37 cellular contexts compared by ENCODE assay signal in the genomic region with DNA sequence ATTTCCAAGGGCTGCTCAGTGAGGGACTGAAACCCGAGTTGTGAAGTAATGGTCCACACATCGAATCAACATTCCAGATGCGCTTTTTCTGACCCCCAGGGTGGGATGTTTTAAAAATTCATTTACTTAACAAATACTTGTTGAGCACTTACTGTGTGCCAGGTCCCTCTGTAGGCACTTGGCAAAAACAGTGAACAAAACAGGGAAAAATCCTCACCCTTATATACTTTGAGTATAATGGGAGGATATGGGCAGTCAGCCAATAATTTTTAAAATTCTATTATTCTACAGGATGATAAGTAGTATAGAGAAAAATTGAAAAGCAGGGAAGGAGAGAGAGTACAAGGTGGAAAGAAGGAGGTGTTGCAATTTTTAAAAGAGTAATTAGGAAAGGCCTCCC.
"Had no signal": no experiment of that assay in that cellular context is flagged by ENCODE, and none has a peak within 500 bp of the region (broad histone marks: within the 10 kb centered on the region; RNA-seq: fewer than 3 reads in every experiment).

No MANE protein-coding gene starts in this region.

- FAIRE-seq: bronchial epithelial cell, TTC549 had no signal

- H3K36me3 Mint-ChIP-seq: activated naive CD4-positive, alpha-beta T cell treated with anti-CD3 and anti-CD28 coated beads, Interleukin-2, amount 50 U/mL, for 72 hours; brain had no signal

- H3K27me3 ChIP-seq: adrenal gland, Peyer's patch had no signal

- ATAC-seq: activated CD4-positive, alpha-beta T cell treated with anti-CD3 and anti-CD28 coated beads for 36 hours; activated CD4-positive, CD25-positive, alpha-beta regulatory T cell treated with anti-CD3 and anti-CD28 coated beads, Interleukin-2, amount 50 U/mL, for 24 hours; activated CD8-positive, alpha-beta T cell treated with anti-CD3 and anti-CD28 coated beads, Interleukin-2, amount 10 ng/mL, durations not matched to agents 7 days and 5 days; activated naive CD4-positive, alpha-beta T cell treated with anti-CD3 and anti-CD28 coated beads, Interleukin-2, amount 50 U/mL, for 72 hours; activated T-cell treated with anti-CD3 and anti-CD28 coated beads, Interleukin-2, amount 50 U/mL, for 4 hours; PC-3 had no signal

- DNase-seq: activated CD4-positive, alpha-beta T cell treated with anti-CD3 and anti-CD28 coated beads for 36 hours; activated CD4-positive, alpha-beta T cell treated with anti-CD3 and anti-CD28 coated beads, Interleukin-2, amount 10 ng/mL, durations not matched to agents 7 days and 5 days; activated CD4-positive, alpha-beta T cell treated with anti-CD3 and anti-CD28 coated beads, Interleukin-2, amount 50 U/mL, for 48 hours; activated CD8-positive, alpha-beta T cell treated with anti-CD3 and anti-CD28 coated beads, Interleukin-2, amount 10 ng/mL, durations not matched to agents 7 days and 5 days; activated gamma-delta T cell treated with Interleukin-2 at 50 U/mL for 16 hours; activated naive CD4-positive, alpha-beta T cell treated with anti-CD3 and anti-CD28 coated beads for 36 hours; activated T-cell treated with anti-CD3 and anti-CD28 coated beads for 4 hours; activated T-cell treated with anti-CD3 and anti-CD28 coated beads, Interleukin-2, amount 50 U/mL, for 4 hours; adrenal gland; caudate nucleus; cerebellar nuclear complex; MM.1S; MV-4-11; NCI-H1092; NCI-H1436 treated with DMSO at 0.1 percent for 48 hours; NCI-H1694 treated with DMSO at 0.1 percent for 48 hours; NCI-H2029 treated with DMSO at 0.1 percent for 48 hours; NCI-H2107; NCI-H226; NCI-H446 treated with DMSO at 0.1 percent for 48 hours; NCI-H524; NCI-H774; PC-3; Peyer's patch; RPMI8226; SHP77 treated with DMSO at 0.1 percent for 48 hours; SK-N-SH had no signal

- H3K4me3 Mint-ChIP-seq: activated CD4-positive, alpha-beta T cell treated with anti-CD3 and anti-CD28 coated beads for 36 hours; activated CD4-positive, alpha-beta T cell treated with anti-CD3 and anti-CD28 coated beads, Interleukin-2, amount 10 ng/mL, durations not matched to agents 7 days and 5 days; activated CD8-positive, alpha-beta T cell treated with anti-CD3 and anti-CD28 coated beads, Interleukin-2, amount 10 ng/mL, durations not matched to agents 7 days and 5 days; activated naive CD4-positive, alpha-beta T cell treated with anti-CD3 and anti-CD28 coated beads for 36 hours; activated T-cell treated with anti-CD3 and anti-CD28 coated beads, Interleukin-2, amount 50 U/mL, for 4 hours; activated T-helper 1 cell treated with anti-CD3 and anti-CD28 coated beads, Interleukin-12 subunit alpha, Interleukin-12 subunit beta, Interleukin-2, Interleukin-4 antibody, amounts not matched to agents 30 ng/mL and 10 ng/mL and 1 ng/mL, durations not matched to agents 14 hours and 24 hours and 36 hours; brain; T-helper 1 cell treated with Interleukin-12 subunit alpha and Interleukin-12 subunit beta and Interleukin-4 antibody, amounts not matched to agents 30 μg/mL and 1 μg/mL, for 36 hours; T-helper 2 cell treated with Interferon-gamma antibody and Interleukin-4, amounts not matched to agents 5 μg/mL and 100 μg/mL, for 36 hours had no signal

- H3K9me3 Mint-ChIP-seq: activated CD4-positive, alpha-beta T cell treated with anti-CD3 and anti-CD28 coated beads, Interleukin-2, amount 10 ng/mL, durations not matched to agents 7 days and 5 days; activated naive CD4-positive, alpha-beta T cell treated with anti-CD3 and anti-CD28 coated beads for 36 hours; activated naive CD4-positive, alpha-beta T cell treated with anti-CD3 and anti-CD28 coated beads, Interleukin-2, amount 50 U/mL, for 72 hours; activated T-cell treated with anti-CD3 and anti-CD28 coated beads, Interleukin-2, amount 50 U/mL, for 4 hours; activated T-helper 1 cell treated with anti-CD3 and anti-CD28 coated beads, Interleukin-12 subunit alpha, Interleukin-12 subunit beta, Interleukin-2, Interleukin-4 antibody, amounts not matched to agents 30 ng/mL and 10 ng/mL and 1 ng/mL, durations not matched to agents 14 hours and 24 hours and 36 hours; brain; T-helper 1 cell treated with Interleukin-12 subunit alpha and Interleukin-12 subunit beta and Interleukin-4 antibody, amounts not matched to agents 30 μg/mL and 1 μg/mL, for 36 hours; T-helper 2 cell treated with Interferon-gamma antibody and Interleukin-4, amounts not matched to agents 5 μg/mL and 100 μg/mL, for 36 hours had no signal

- H3K9ac ChIP-seq: KMS-11, SK-N-SH had no signal

- H3K27ac Mint-ChIP-seq: activated CD4-positive, alpha-beta T cell treated with anti-CD3 and anti-CD28 coated beads for 36 hours; activated CD4-positive, alpha-beta T cell treated with anti-CD3 and anti-CD28 coated beads, Interleukin-2, amount 10 ng/mL, durations not matched to agents 7 days and 5 days; activated CD8-positive, alpha-beta T cell treated with anti-CD3 and anti-CD28 coated beads, Interleukin-2, amount 10 ng/mL, durations not matched to agents 7 days and 5 days; activated naive CD4-positive, alpha-beta T cell treated with anti-CD3 and anti-CD28 coated beads for 36 hours; activated naive CD4-positive, alpha-beta T cell treated with anti-CD3 and anti-CD28 coated beads, Interleukin-2, amount 50 U/mL, for 72 hours; activated T-helper 1 cell treated with anti-CD3 and anti-CD28 coated beads, Interleukin-12 subunit alpha, Interleukin-12 subunit beta, Interleukin-2, Interleukin-4 antibody, amounts not matched to agents 30 ng/mL and 10 ng/mL and 1 ng/mL, durations not matched to agents 14 hours and 24 hours and 36 hours; brain; T-helper 1 cell treated with Interleukin-12 subunit alpha and Interleukin-12 subunit beta and Interleukin-4 antibody, amounts not matched to agents 30 μg/mL and 1 μg/mL, for 36 hours; T-helper 2 cell treated with Interferon-gamma antibody and Interleukin-4, amounts not matched to agents 5 μg/mL and 100 μg/mL, for 36 hours had no signal

- H3K36me3 ChIP-seq: adrenal gland, Peyer's patch, SJSA1 had no signal

- H3K4me1 ChIP-seq: Peyer's patch had no signal

- H3K4me3 ChIP-seq: adrenal gland, Peyer's patch, SJSA1 had no signal

- H3K9me3 ChIP-seq: adrenal gland, Peyer's patch, SJSA1, SK-N-SH had no signal

- H3K4me2 ChIP-seq: KMS-11, SK-N-SH had no signal

- H3K27ac ChIP-seq: adrenal gland, KMS-11, Peyer's patch, SJSA1 had no signal
